ENCODE assay signal across 8 cellular contexts in the genomic region with DNA sequence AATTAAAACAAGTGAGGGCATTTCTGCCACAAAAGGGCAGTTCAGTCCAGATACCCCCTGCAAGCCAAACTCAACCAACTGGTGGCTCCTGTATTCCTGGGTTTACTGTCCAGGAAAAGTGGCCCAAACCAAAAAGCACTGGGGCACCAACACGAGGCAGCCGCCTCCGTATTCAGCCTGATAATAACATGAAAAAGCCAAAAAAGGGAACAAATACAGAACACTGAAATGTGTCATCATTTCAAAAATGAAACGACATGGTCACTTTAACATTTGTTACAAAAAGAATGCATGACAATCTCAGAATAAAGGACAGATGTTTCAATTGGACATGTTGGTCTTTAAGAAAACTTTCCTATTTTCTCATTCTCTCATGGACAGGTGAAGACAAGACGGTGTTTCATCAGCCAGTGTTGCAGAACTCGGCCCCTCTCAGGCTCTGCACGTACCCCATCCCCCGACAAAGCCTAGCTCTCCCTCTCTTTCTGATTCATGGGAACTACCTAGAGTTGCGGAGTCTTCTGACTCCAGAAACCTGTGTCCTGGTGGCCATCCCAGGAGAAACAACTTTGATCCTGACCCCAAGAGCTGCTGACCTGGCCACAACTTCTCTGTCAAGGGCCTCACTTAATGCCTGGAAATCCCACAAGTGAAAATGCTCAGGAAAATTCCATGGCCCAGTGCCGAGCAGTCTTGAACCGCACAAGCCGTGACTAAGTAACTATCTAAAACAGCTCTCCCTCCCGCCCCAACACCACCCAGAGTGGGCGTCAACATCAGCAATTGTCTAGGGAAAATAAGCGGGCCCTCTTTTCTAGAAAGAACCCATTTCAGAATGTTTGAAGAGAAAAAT.
DNase-seq lines count a peak whose midpoint lies in the region; ATAC-seq and TF ChIP-seq lines count a peak whose summit lies in the region.

No MANE protein-coding gene starts in this region.

- peak; percentile 15 for ATAC-seq in GM21390 (IDR thresholded peaks at IDR 0.05; ENCODE audit: unreplicated experiment)

- POLR2A ChIA-PET in AG04449 (lab: Yijun Ruan, JAX) = interaction anchor here (0.6 to 1.7 kb wide), 5 partner anchors 11 to 154 kb away, joined by 3 to 6 read pairs (median 3); no protein-coding TSS in a partner anchor

- peaks cover 13% of the 10 kb centered on the region for H3K36me3 Mint-ChIP-seq in T-helper 1 cell treated with Interleukin-12 subunit alpha and Interleukin-12 subunit beta and Interleukin-4 antibody, amounts not matched to agents 30 μg/mL and 1 μg/mL, for 36 hours (ENCODE audit: low read depth)
- H3K36me3 Mint-ChIP-seq in nephron progenitor cell (ENCODE audit: low read depth) = peaks cover 37% of the 10 kb centered on the region

- no peaks in the 10 kb centered on the region for H3K9me3 Mint-ChIP-seq in T-helper 1 cell treated with Interleukin-12 subunit alpha and Interleukin-12 subunit beta and Interleukin-4 antibody, amounts not matched to agents 30 μg/mL and 1 μg/mL, for 36 hours
- H3K9me3 Mint-ChIP-seq in nephron progenitor cell = no peaks in the 10 kb centered on the region

- H3K27me3 Mint-ChIP-seq in T-helper 1 cell treated with Interleukin-12 subunit alpha and Interleukin-12 subunit beta and Interleukin-4 antibody, amounts not matched to agents 30 μg/mL and 1 μg/mL, for 36 hours (ENCODE audit: low read depth) = no peaks in the 10 kb centered on the region
- peaks cover 4% of the 10 kb centered on the region for H3K27me3 Mint-ChIP-seq in nephron progenitor cell (ENCODE audit: low read depth, poor library complexity)

- CTCF ChIA-PET in AG04449 (lab: Yijun Ruan, JAX) = interaction anchor here (0.6 to 3.1 kb wide), 6 partner anchors 11 to 133 kb away, joined by 3 to 13 read pairs (median 4); no protein-coding TSS in a partner anchor

- peak; percentile 69 for DNase-seq in AG04449 (ENCODE audit: low read depth, low spot score)
- peak; percentile 91 for DNase-seq in epidermal melanocyte (ENCODE audit: insufficient read length, low spot score)
- no peak for DNase-seq in nephron progenitor cell
- no peak for DNase-seq in globus pallidus (ENCODE audit: low spot score)
- no peak for DNase-seq in DMS53 treated with DMSO at 0.1 percent for 48 hours (lab: John Stamatoyannopoulos, UW; ENCODE audit: unreplicated experiment)
- no peak for DNase-seq in NCI-H187 (lab: John Stamatoyannopoulos, UW)

- H3K27ac Mint-ChIP-seq in T-helper 1 cell treated with Interleukin-12 subunit alpha and Interleukin-12 subunit beta and Interleukin-4 antibody, amounts not matched to agents 30 μg/mL and 1 μg/mL, for 36 hours = peak overlapping the region; percentile 58
- H3K27ac Mint-ChIP-seq in nephron progenitor cell = peak overlapping the region; percentile 94

- peaks cover 45% of the 10 kb centered on the region for H3K4me1 Mint-ChIP-seq in T-helper 1 cell treated with Interleukin-12 subunit alpha and Interleukin-12 subunit beta and Interleukin-4 antibody, amounts not matched to agents 30 μg/mL and 1 μg/mL, for 36 hours (ENCODE audit: low read depth)
- H3K4me1 Mint-ChIP-seq in nephron progenitor cell = peaks cover 58% of the 10 kb centered on the region

- TF ChIP-seq CTCF in AG04449 (IDR thresholded peaks at IDR 0.05; ENCODE audit: insufficient read depth, low read length, missing control alignments) (no peak), nephron progenitor cell (IDR thresholded peaks at IDR 0.05) (no peak)

- peak overlapping the region; percentile 41 for H3K4me3 ChIP-seq in AG04449 (ENCODE audit: low read depth, low read length)

- H3K4me3 Mint-ChIP-seq in T-helper 1 cell treated with Interleukin-12 subunit alpha and Interleukin-12 subunit beta and Interleukin-4 antibody, amounts not matched to agents 30 μg/mL and 1 μg/mL, for 36 hours = peak overlapping the region; percentile 25
- H3K4me3 Mint-ChIP-seq in nephron progenitor cell = peak overlapping the region; percentile 27

Comparison
In these comparisons a context has a peak if more than half of its experiments do, and no peak if none do; other contexts are left out.
1. DNase-seq: peak in AG04449 (single experiment) and epidermal melanocyte (single experiment); none in nephron progenitor cell (single experiment), globus pallidus (single experiment), DMS53 treated with DMSO at 0.1 percent for 48 hours (single experiment) and NCI-H187 (0 of 2).